In the genomic region with DNA sequence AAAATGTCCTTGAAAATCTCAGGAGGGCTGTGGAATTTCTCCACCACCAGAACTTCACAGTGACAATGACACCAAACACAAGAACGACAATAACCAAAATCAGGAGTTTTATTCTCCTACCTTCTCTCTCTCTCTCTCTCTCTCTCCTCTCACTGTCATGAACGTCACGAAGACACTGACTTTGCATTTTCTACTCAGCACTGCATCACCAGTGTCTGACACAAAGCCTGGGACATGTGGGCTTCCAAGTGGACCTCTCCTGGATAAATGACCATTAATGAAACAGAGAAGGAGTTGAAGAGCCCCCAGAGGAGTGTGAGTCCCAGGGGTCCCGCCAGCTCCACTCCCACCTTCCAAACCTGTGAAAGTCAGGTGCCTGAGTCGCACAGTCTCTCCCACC, we compare ENCODE assay signal across 4 cellular contexts. TPM values are rescaled to one million over a fixed set of nuclear protein-coding genes. Genes with fewer than 3 reads are reported as not detected.
"Had no signal": no experiment of that assay in that cellular context is flagged by ENCODE, and none has a peak within 500 bp of the region (broad histone marks: within the 10 kb centered on the region; RNA-seq: fewer than 3 reads in every experiment).

No MANE protein-coding gene starts in this region.

RNA-seq across cellular contexts. Expression of a gene that starts 16.9 kb away (rescaled TPM):
- total RNA-seq: HT-29, NCI-H460, Right ventricle myocardium inferior, SJCRH30 had no signal
